Comparison of ENCODE assay signal across 20 cellular contexts in genomic region chr12:99505805-99506204, GRCh38.
"Had no signal": no experiment of that assay in that cellular context is flagged by ENCODE, and none has a peak within 500 bp of the region (broad histone marks: within the 10 kb centered on the region; RNA-seq: fewer than 3 reads in every experiment).

No MANE protein-coding gene starts in this region.

- H3K36me3 ChIP-seq: gastrocnemius medialis, right atrium auricular region, sigmoid colon had no signal

- H3K4me1 ChIP-seq: gastrocnemius medialis, right atrium auricular region, sigmoid colon, testis had no signal

- ATAC-seq: esophagus mucosa; gastrocnemius medialis; left colon; left ventricle myocardium superior; naive thymus-derived CD4-positive, alpha-beta T cell; stimulated activated naive B cell treated with anti-CD40 and anti-IgM and Interleukin-4, amounts not matched to agents 10 μg/mL and 1 μg/mL and 100 μg/mL, for 72 hours; stimulated activated naive CD8-positive, alpha-beta T cell treated with anti-CD3 and anti-CD28 coated beads, Interleukin-15, amount 100 ng/mL, for 72 hours had no signal

- DNase-seq: effector memory CD4-positive, alpha-beta T cell; gastrocnemius medialis; glutamatergic neuron; islet precursor cell; left colon; left ventricle myocardium superior; mesendoderm; naive thymus-derived CD4-positive, alpha-beta T cell; nephron progenitor cell; sigmoid colon; stimulated activated CD4-positive, alpha-beta T cell treated with anti-CD3 and anti-CD28 coated beads, Interleukin-2, amount 100 ng/mL, for 24 hours; stimulated activated CD4-positive, alpha-beta T cell treated with anti-CD3 and anti-CD28 coated beads, Interleukin-4, amount 100 ng/mL, for 4 hours; stimulated activated naive B cell treated with anti-CD40 and anti-IgM and Interleukin-4, amounts not matched to agents 10 μg/mL and 1 μg/mL and 100 μg/mL, for 72 hours; stimulated activated naive CD8-positive, alpha-beta T cell treated with anti-CD3 and anti-CD28 coated beads, Interleukin-15, amount 100 ng/mL, for 72 hours; testis; trophoblast cell had no signal

- H3K27me3 ChIP-seq: gastrocnemius medialis, right atrium auricular region, sigmoid colon, testis had no signal

- H3K9me3 ChIP-seq: gastrocnemius medialis, right atrium auricular region, sigmoid colon, testis had no signal

- H3K4me3 ChIP-seq: gastrocnemius medialis, lung, right atrium auricular region, sigmoid colon, skin epidermis, testis had no signal

- H3K27ac ChIP-seq: gastrocnemius medialis, right atrium auricular region, sigmoid colon, skin epidermis, testis had no signal
